25 cellular contexts compared by ENCODE assay signal in the genomic region with DNA sequence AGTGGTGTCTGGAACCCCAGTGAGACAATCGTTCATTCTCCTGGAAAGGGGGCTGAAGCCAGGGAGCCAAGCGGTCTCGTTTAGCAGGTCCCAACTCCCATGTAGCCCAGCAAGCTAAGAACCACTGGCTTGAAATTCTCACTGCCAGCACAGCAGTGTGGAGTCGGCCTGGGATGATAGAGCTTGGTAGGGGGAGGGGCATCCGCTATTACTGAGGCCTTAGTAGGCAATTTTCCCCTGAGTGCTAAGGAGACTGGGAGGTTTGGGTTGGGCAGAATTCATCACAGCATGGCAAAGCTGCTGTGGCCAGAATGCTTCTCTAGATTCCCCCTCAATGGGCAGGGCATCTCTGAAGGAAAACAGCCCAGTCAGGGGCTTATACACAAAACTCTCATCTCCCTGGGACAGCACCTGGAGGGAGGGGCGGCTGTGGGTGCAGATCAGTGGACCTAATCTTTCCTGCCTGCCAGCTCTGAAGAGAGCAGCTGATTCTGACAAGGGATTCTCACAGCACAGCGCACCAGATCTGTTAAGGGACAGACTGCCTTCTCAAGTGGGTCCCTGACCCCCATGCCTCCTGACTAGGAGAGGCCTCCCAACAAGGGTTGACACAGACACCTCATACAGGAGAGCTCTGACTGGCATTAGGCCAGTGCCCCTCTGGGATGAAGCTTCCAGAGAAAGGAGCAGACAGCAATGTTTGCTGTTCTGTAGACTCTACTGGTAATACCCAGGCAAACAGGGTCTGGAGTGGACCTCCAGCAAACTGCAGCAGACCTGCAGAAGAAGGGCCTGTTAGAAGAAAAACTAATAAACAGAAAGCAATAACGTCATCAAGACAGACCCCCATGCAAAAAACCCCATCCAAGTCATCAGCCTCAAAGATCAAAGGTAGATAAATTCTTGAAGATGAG. TPM values are rescaled to one million over a fixed set of nuclear protein-coding genes. Genes with fewer than 3 reads are reported as not detected.
"Had no signal": no experiment of that assay in that cellular context is flagged by ENCODE, and none has a peak within 500 bp of the region (broad histone marks: within the 10 kb centered on the region; RNA-seq: fewer than 3 reads in every experiment).

No MANE protein-coding gene starts in this region.

- H3K36me3 Mint-ChIP-seq: activated naive CD8-positive, alpha-beta T cell; stimulated activated memory B cell treated with anti-CD40 and anti-IgM and Interleukin-4, amounts not matched to agents 10 μg/mL and 1 μg/mL and 100 μg/mL, for 72 hours; T-cell had no signal

- H3K27ac Mint-ChIP-seq: activated naive CD8-positive, alpha-beta T cell; activated T-cell treated with anti-CD3 and anti-CD28 coated beads, Interleukin-2, amount 50 U/mL, for 24 hours; activated T-helper 17 cell treated with anti-CD3 and anti-CD28 coated beads, Interleukin-2, amount 50 U/mL, for 72 hours; natural killer cell treated with Interleukin-12 subunit alpha and Interleukin-12 subunit beta and Interleukin-15 and Interleukin-18, amount 100 ng/mL, for 72 hours; stimulated activated memory B cell treated with anti-CD40 and anti-IgM and Interleukin-4, amounts not matched to agents 10 μg/mL and 1 μg/mL and 100 μg/mL, for 72 hours; T-cell; T-helper 2 cell treated with Interferon-gamma antibody and Interleukin-4, amounts not matched to agents 5 μg/mL and 100 μg/mL, for 36 hours had no signal

- H3K27me3 ChIP-seq: adrenal gland, ovary, sigmoid colon, upper lobe of right lung had no signal

- H3K4me2 ChIP-seq: smooth muscle cell had no signal

- H3K4me3 ChIP-seq: adrenal gland, coronary artery, esophagus muscularis mucosa, lung, ovary, sigmoid colon, smooth muscle cell, upper lobe of right lung had no signal

- H3K36me3 ChIP-seq: adrenal gland, esophagus muscularis mucosa, neutrophil, ovary, sigmoid colon, upper lobe of right lung, WERI-Rb-1 had no signal

- H3K27ac ChIP-seq: adrenal gland, coronary artery, esophagus muscularis mucosa, neutrophil, ovary, sigmoid colon, upper lobe of right lung, WERI-Rb-1 had no signal

- ATAC-seq: activated T-helper 17 cell treated with anti-CD3 and anti-CD28 coated beads, Interleukin-2, amount 50 U/mL, for 72 hours; left lobe of liver; natural killer cell treated with Interleukin-12 subunit alpha and Interleukin-12 subunit beta and Interleukin-15 and Interleukin-18, amount 100 ng/mL, for 72 hours; stimulated activated memory B cell treated with anti-CD40 and anti-IgM and Interleukin-4, amounts not matched to agents 10 μg/mL and 1 μg/mL and 100 μg/mL, for 72 hours; T-cell; upper lobe of right lung had no signal

- H3K4me3 Mint-ChIP-seq: activated naive CD8-positive, alpha-beta T cell; activated T-cell treated with anti-CD3 and anti-CD28 coated beads, Interleukin-2, amount 50 U/mL, for 24 hours; activated T-helper 17 cell treated with anti-CD3 and anti-CD28 coated beads, Interleukin-2, amount 50 U/mL, for 72 hours; natural killer cell treated with Interleukin-12 subunit alpha and Interleukin-12 subunit beta and Interleukin-15 and Interleukin-18, amount 100 ng/mL, for 72 hours; stimulated activated memory B cell treated with anti-CD40 and anti-IgM and Interleukin-4, amounts not matched to agents 10 μg/mL and 1 μg/mL and 100 μg/mL, for 72 hours; T-cell; T-helper 2 cell treated with Interferon-gamma antibody and Interleukin-4, amounts not matched to agents 5 μg/mL and 100 μg/mL, for 36 hours had no signal

- DNase-seq: activated CD8-positive, alpha-beta memory T cell treated with anti-CD3 and anti-CD28 coated beads for 24 hours; activated CD8-positive, alpha-beta memory T cell treated with anti-CD3 and anti-CD28 coated beads, Interleukin-2, amount 50 U/mL, for 4 hours; activated T-cell treated with anti-CD3 and anti-CD28 coated beads, Interleukin-2, amount 50 U/mL, for 24 hours; adrenal gland; ovary; sigmoid colon; stimulated activated CD4-positive, alpha-beta T cell treated with anti-CD3 and anti-CD28 coated beads, Interleukin-15, amount 100 ng/mL, for 24 hours; T-cell; upper lobe of right lung; WERI-Rb-1 had no signal

- H3K4me1 Mint-ChIP-seq: activated T-helper 17 cell treated with anti-CD3 and anti-CD28 coated beads, Interleukin-2, amount 50 U/mL, for 72 hours; stimulated activated memory B cell treated with anti-CD40 and anti-IgM and Interleukin-4, amounts not matched to agents 10 μg/mL and 1 μg/mL and 100 μg/mL, for 72 hours; T-cell had no signal

- H3K4me1 ChIP-seq: adrenal gland, esophagus muscularis mucosa, sigmoid colon had no signal

- H3K9me3 ChIP-seq: adrenal gland, esophagus muscularis mucosa, neutrophil, ovary, upper lobe of right lung had no signal

- FAIRE-seq: bronchial epithelial cell, frontal cortex had no signal

RNA-seq across cellular contexts. Expression of gene OR52M1, which starts 14.8 kb away (rescaled TPM):
- total RNA-seq: activated T-helper 17 cell treated with anti-CD3 and anti-CD28 coated beads, Interleukin-2, amount 50 U/mL, for 72 hours; adrenal gland; bronchial epithelial cell; esophagus muscularis mucosa; frontal cortex; kidney epithelial cell; left lobe of liver; lung; natural killer cell treated with Interleukin-12 subunit alpha and Interleukin-12 subunit beta and Interleukin-15 and Interleukin-18, amount 100 ng/mL, for 72 hours; ovary; sigmoid colon; smooth muscle cell; T-cell; temporal lobe; upper lobe of right lung had no signal
- polyA plus RNA-seq: adrenal gland, lung, ovary, sigmoid colon, smooth muscle cell had no signal

RNA-seq across cellular contexts. Expression of gene OR52I2, which starts 21.8 kb away (rescaled TPM):
- total RNA-seq: activated T-helper 17 cell treated with anti-CD3 and anti-CD28 coated beads, Interleukin-2, amount 50 U/mL, for 72 hours; adrenal gland; bronchial epithelial cell; esophagus muscularis mucosa; frontal cortex; kidney epithelial cell; left lobe of liver; lung; natural killer cell treated with Interleukin-12 subunit alpha and Interleukin-12 subunit beta and Interleukin-15 and Interleukin-18, amount 100 ng/mL, for 72 hours; ovary; sigmoid colon; smooth muscle cell; T-cell; temporal lobe; upper lobe of right lung had no signal
- polyA plus RNA-seq: adrenal gland, lung, ovary, sigmoid colon, smooth muscle cell had no signal

RNA-seq across cellular contexts. Expression of gene OR52I1, which starts 34.1 kb away (rescaled TPM):
- total RNA-seq: adrenal gland; bronchial epithelial cell; esophagus muscularis mucosa; frontal cortex; kidney epithelial cell; left lobe of liver; lung; natural killer cell treated with Interleukin-12 subunit alpha and Interleukin-12 subunit beta and Interleukin-15 and Interleukin-18, amount 100 ng/mL, for 72 hours; ovary; sigmoid colon; smooth muscle cell; T-cell; temporal lobe; upper lobe of right lung had no signal
- polyA plus RNA-seq: adrenal gland, lung, ovary, sigmoid colon, smooth muscle cell had no signal
